15 cellular contexts compared by ENCODE assay signal in genomic region chr21:42238185-42238934, GRCh38. TPM values are rescaled to one million over a fixed set of nuclear protein-coding genes. Genes with fewer than 3 reads are reported as not detected.
DNase-seq lines count a peak whose midpoint lies in the region; ATAC-seq, FAIRE-seq and TF ChIP-seq lines count a peak whose summit lies in the region.
"Had no signal": no experiment of that assay in that cellular context is flagged by ENCODE, and none has a peak within 500 bp of the region (broad histone marks: within the 10 kb centered on the region; RNA-seq: fewer than 3 reads in every experiment).

No MANE protein-coding gene starts in this region.

- 54 to 58% methylated on average over 12 of the region's 12 CpGs for WGBS in upper lobe of left lung, 2 donors

- H3K4me3 ChIP-seq in bronchial epithelial cell (ENCODE audit: low read depth, low read length) (no peak overlapping the region), upper lobe of left lung (no peak overlapping the region)
- H3K4me3 ChIP-seq: left lung, pancreas had no signal

- H3K27ac ChIP-seq in upper lobe of left lung: peak overlapping the region in 2 of 4 donors; percentile 18 to 27
- H3K27ac ChIP-seq: left lung, pancreas had no signal

- peaks cover 4% of the 10 kb centered on the region for H3K36me3 Mint-ChIP-seq in activated CD4-positive, alpha-beta T cell treated with anti-CD3 and anti-CD28 coated beads, Interleukin-2, amount 10 ng/mL, durations not matched to agents 7 days and 5 days (ENCODE audit: low read depth)

- TF ChIP-seq CTCF in bronchial epithelial cell (IDR thresholded peaks at IDR 0.05; ENCODE audit: insufficient read depth, low read length, severe bottlenecking) (no peak), upper lobe of left lung (IDR thresholded peaks at IDR 0.05) (no peak)

- peak overlapping the region; percentile 27 for H3K4me3 Mint-ChIP-seq in activated CD4-positive, alpha-beta T cell treated with anti-CD3 and anti-CD28 coated beads, Interleukin-2, amount 10 ng/mL, durations not matched to agents 7 days and 5 days

- H3K27me3 ChIP-seq in bronchial epithelial cell (ENCODE audit: control insufficient read depth, insufficient read depth, low read length) (no peaks in the 10 kb centered on the region), upper lobe of left lung (no peaks in the 10 kb centered on the region)
- H3K27me3 ChIP-seq: left lung, pancreas had no signal

- no peaks in the 10 kb centered on the region for H3K9me3 ChIP-seq in upper lobe of left lung
- H3K9me3 ChIP-seq: left lung, pancreas had no signal

- POLR2A ChIA-PET in activated CD4-positive, alpha-beta T cell treated with anti-CD3 and anti-CD28 coated beads, Interleukin-2, amount 10 ng/mL, durations not matched to agents 7 days and 5 days (lab: Charles Lee): interaction anchor here (0.7 kb wide), 1 partner anchor 462 kb away, joined by 4 read pairs; no protein-coding TSS in a partner anchor

- H3K4me1 ChIP-seq in upper lobe of left lung: peaks cover 50 to 60% (median 51%) of the 10 kb centered on the region in 4 donors

- TF ChIP-seq POLR2A in upper lobe of left lung (IDR thresholded peaks at IDR 0.05): no peak

- FAIRE-seq in bronchial epithelial cell (lab: Jason Lieb, UNC): no peak
- FAIRE-seq: pancreas had no signal

- H3K36me3 ChIP-seq in bronchial epithelial cell (ENCODE audit: control insufficient read depth, insufficient read depth, low read length) (no peaks in the 10 kb centered on the region), upper lobe of left lung (no peaks in the 10 kb centered on the region)
- H3K36me3 ChIP-seq: left lung, pancreas had no signal

- no peak for TF ChIP-seq EP300 in upper lobe of left lung (IDR thresholded peaks at IDR 0.05)

- DNase-seq in activated CD8-positive, alpha-beta memory T cell treated with anti-CD3 and anti-CD28 coated beads for 24 hours: peak; percentile 69
- DNase-seq in activated CD8-positive, alpha-beta memory T cell treated with anti-CD3 and anti-CD28 coated beads, Interleukin-2, amount 50 U/mL, for 48 hours: no peak
- peak; percentile 74 for DNase-seq in activated CD4-positive, alpha-beta T cell treated with anti-CD3 and anti-CD28 coated beads, Interleukin-2, amount 10 ng/mL, durations not matched to agents 7 days and 5 days
- DNase-seq in bronchial epithelial cell (ENCODE audit: low read depth) (peak; percentile 35), upper lobe of left lung (no peak), iPS-NIHi11 (ENCODE audit: low spot score) (no peak), cerebellar cortex (ENCODE audit: low spot score) (no peak)
- peak; percentile 30 for DNase-seq in stimulated activated naive CD8-positive, alpha-beta T cell treated with anti-CD3 and anti-CD28 coated beads, Interleukin-15, Interleukin-2, amounts not matched to agents 100 U/mL and 50 U/mL, for 24 hours
- DNase-seq: cerebellar nuclear complex, foreskin fibroblast, GF-D8, HCEC 1CT, left lung, OCI-M1 had no signal

- CTCF ChIA-PET in activated CD4-positive, alpha-beta T cell treated with anti-CD3 and anti-CD28 coated beads, Interleukin-2, amount 10 ng/mL, durations not matched to agents 7 days and 5 days (lab: Charles Lee): interaction anchor here (0.6 to 4.6 kb wide), 12 partner anchors 10 to 93 kb away, joined by 3 to 25 read pairs (median 7); no protein-coding TSS in a partner anchor

- H3K9me3 Mint-ChIP-seq in activated CD4-positive, alpha-beta T cell treated with anti-CD3 and anti-CD28 coated beads, Interleukin-2, amount 10 ng/mL, durations not matched to agents 7 days and 5 days: no peaks in the 10 kb centered on the region

- H3K4me1 Mint-ChIP-seq in activated CD4-positive, alpha-beta T cell treated with anti-CD3 and anti-CD28 coated beads, Interleukin-2, amount 10 ng/mL, durations not matched to agents 7 days and 5 days: peaks cover 73% of the 10 kb centered on the region

- H3K27ac Mint-ChIP-seq in activated CD4-positive, alpha-beta T cell treated with anti-CD3 and anti-CD28 coated beads, Interleukin-2, amount 10 ng/mL, durations not matched to agents 7 days and 5 days: peak overlapping the region; percentile 88

- peak; percentile 2 for ATAC-seq in stimulated activated naive CD8-positive, alpha-beta T cell treated with anti-CD3 and anti-CD28 coated beads, Interleukin-15, Interleukin-2, amounts not matched to agents 100 U/mL and 50 U/mL, for 24 hours
- no peak for ATAC-seq in upper lobe of left lung (ENCODE audit: low FRiP score in 2 of 2)
- ATAC-seq: left lung, pancreas had no signal

- no peaks in the 10 kb centered on the region for H3K27me3 Mint-ChIP-seq in activated CD4-positive, alpha-beta T cell treated with anti-CD3 and anti-CD28 coated beads, Interleukin-2, amount 10 ng/mL, durations not matched to agents 7 days and 5 days

RNA-seq across cellular contexts. Expression of gene ABCG1, which starts 19.4 kb away (rescaled TPM):
- 10 to 100 TPM; 10.2 to 12.3 TPM for total RNA-seq in activated CD4-positive, alpha-beta T cell treated with anti-CD3 and anti-CD28 coated beads, Interleukin-2, amount 10 ng/mL, durations not matched to agents 7 days and 5 days
- total RNA-seq in bronchial epithelial cell (132 and 138 TPM in 2 replicates), upper lobe of left lung (100 to 1,000 TPM in 2 of 6 donors, 10 to 100 TPM in 4; 56.7 to 130 (median 79.8) TPM)

Comparison
In these comparisons a context has a peak if more than half of its experiments do, and no peak if none do; other contexts are left out.
1. DNase-seq: peak in activated CD8-positive, alpha-beta memory T cell treated with anti-CD3 and anti-CD28 coated beads for 24 hours (single experiment), activated CD4-positive, alpha-beta T cell treated with anti-CD3 and anti-CD28 coated beads, Interleukin-2, amount 10 ng/mL, durations not matched to agents 7 days and 5 days (single experiment), bronchial epithelial cell (single experiment) and stimulated activated naive CD8-positive, alpha-beta T cell treated with anti-CD3 and anti-CD28 coated beads, Interleukin-15, Interleukin-2, amounts not matched to agents 100 U/mL and 50 U/mL, for 24 hours (single experiment); none in activated CD8-positive, alpha-beta memory T cell treated with anti-CD3 and anti-CD28 coated beads, Interleukin-2, amount 50 U/mL, for 48 hours (single experiment), upper lobe of left lung (0 of 2), iPS-NIHi11 (single experiment) and cerebellar cortex (single experiment).